Comparison of ENCODE assay signal across 14 cellular contexts in genomic region chr11:45423475-45424081, GRCh38.
A peak's percentile ranks its signal among the peaks of the same experiment; 100 is the strongest.
DNase-seq lines count a peak whose midpoint lies in the region; TF ChIP-seq lines count a peak whose summit lies in the region.
"Had no signal": no experiment of that assay in that cellular context is flagged by ENCODE, and none has a peak within 500 bp of the region (broad histone marks: within the 10 kb centered on the region; RNA-seq: fewer than 3 reads in every experiment).

No MANE protein-coding gene starts in this region.

- H3K27me3 ChIP-seq in adrenal gland (no peaks in the 10 kb centered on the region), colonic mucosa (no peaks in the 10 kb centered on the region)

- H3K9ac ChIP-seq in colonic mucosa (ENCODE audit: low read depth in 2 of 2, low read length in 2 of 2) = no peak overlapping the region

- peak in 5 of 7 donors; percentile 27 to 51 (median 32) for DNase-seq in adrenal gland
- no peak for DNase-seq in coronary artery (ENCODE audit: low spot score)
- peak; percentile 44 for DNase-seq in midbrain (lab: John Stamatoyannopoulos, UW)
- no peak for DNase-seq in colonic mucosa
- DNase-seq in central memory CD4-positive, alpha-beta T cell = no peak
- DNase-seq in activated T-cell treated with anti-CD3 and anti-CD28 coated beads, Interleukin-2, amount 50 U/mL, for 48 hours = no peak
- DNase-seq: CD8-positive, alpha-beta memory T cell; DMS79; GOT3; Kasumi-1; MM.1S; NCI-H1105; NCI-H1694 had no signal

- intact Hi-C loops in adrenal gland (cut with DNase I) = no loop called here
- intact Hi-C loops in colonic mucosa (cut with DNase I) = no loop called here

- TF ChIP-seq CTCF in adrenal gland (IDR thresholded peaks at IDR 0.05) (no peak), coronary artery (IDR thresholded peaks at IDR 0.05) (no peak), colonic mucosa (IDR thresholded peaks at IDR 0.05) (no peak)

- peak overlapping the region in 2 of 5 donors; percentile 34 to 62 for H3K27ac ChIP-seq in adrenal gland
- peak overlapping the region; percentile 69 to 78 for H3K27ac ChIP-seq in coronary artery
- peak overlapping the region; percentile 3 for H3K27ac ChIP-seq in temporal lobe (ENCODE audit: low read depth, low read length)
- H3K27ac ChIP-seq in colonic mucosa = no peak overlapping the region

- no peaks in the 10 kb centered on the region for H3K4me1 ChIP-seq in adrenal gland (replicated peaks in 1 of 2)
- H3K4me1 ChIP-seq in colonic mucosa = no peaks in the 10 kb centered on the region

- 25 to 42% (median 31%) methylated on average over 4 to 8 of the region's 8 CpGs for WGBS in adrenal gland, 4 donors

- H3K9me3 ChIP-seq in adrenal gland (replicated peaks in 1 of 3) = no peaks in the 10 kb centered on the region
- H3K9me3 ChIP-seq in colonic mucosa = no peaks in the 10 kb centered on the region

- no peak for TF ChIP-seq POLR2A in adrenal gland (IDR thresholded peaks at IDR 0.05)

- H3K4me3 ChIP-seq in adrenal gland (no peak overlapping the region), coronary artery (peak overlapping the region; percentile 21), colonic mucosa (no peak overlapping the region)

- H3K36me3 ChIP-seq in adrenal gland (replicated peaks in 1 of 2) (no peaks in the 10 kb centered on the region), colonic mucosa (no peaks in the 10 kb centered on the region)

Comparison
In these comparisons a context has a peak if more than half of its experiments do, and no peak if none do; other contexts are left out.
1. DNase-seq: peak in adrenal gland (5 of 7) and midbrain (single experiment); none in coronary artery (single experiment), colonic mucosa (single experiment), central memory CD4-positive, alpha-beta T cell (single experiment) and activated T-cell treated with anti-CD3 and anti-CD28 coated beads, Interleukin-2, amount 50 U/mL, for 48 hours (0 of 2).